In the genomic region with DNA sequence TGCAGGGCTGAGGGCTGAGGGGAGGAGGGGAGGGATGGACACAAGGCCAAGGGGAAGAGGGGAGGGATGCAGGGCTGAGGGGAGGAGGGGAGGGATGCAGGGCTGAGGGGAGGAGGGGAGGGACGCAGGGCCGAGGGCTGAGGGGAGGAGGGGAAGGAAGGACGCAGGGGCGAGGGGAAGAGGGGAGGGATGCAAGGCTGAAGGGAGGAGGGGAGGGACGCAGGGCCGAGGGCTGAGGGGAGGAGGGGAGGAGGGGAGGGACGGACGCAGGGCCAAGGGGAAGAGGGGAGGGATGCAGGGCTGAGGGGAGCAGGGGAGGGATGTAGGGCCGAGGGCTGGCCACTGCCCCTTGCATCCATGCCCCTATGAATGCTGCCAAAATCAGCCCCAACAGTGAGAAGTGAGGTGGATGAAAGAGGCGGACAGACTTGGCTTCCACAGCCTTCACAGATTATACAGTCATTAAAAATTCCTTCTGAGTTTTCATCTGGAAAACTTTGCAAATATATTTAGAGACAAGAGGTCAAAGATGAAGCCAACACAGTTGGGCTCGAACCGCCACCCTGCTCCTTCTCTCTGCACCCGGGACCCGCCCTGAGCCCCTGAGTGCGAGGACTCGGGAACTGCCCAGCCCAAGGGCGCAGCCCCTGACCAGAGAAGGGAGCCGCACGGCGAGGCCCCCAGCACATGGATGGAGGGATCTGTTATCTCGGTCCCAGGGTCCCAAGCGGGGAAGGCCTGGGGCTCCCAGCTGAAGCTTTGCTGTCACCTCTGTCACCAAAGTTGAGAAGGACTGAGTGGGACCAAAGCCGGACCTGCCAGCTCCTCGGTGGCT, we compare ENCODE assay signal across 1 cellular context.
TF ChIP-seq lines count a peak whose summit lies in the region.

No MANE protein-coding gene starts in this region.

TF ChIP-seq in H1, 55 proteins besides CTCF, POLR2A, EP300 and RAD21:
- TF ChIP-seq ASH2L (IDR thresholded peaks at IDR 0.05; ENCODE audit: low read length) (no peak), MAFK (IDR thresholded peaks at IDR 0.05; ENCODE audit: low read depth, low read length) (no peak), PHF8 (conservative IDR thresholded peaks at IDR 0.05; ENCODE audit: low read depth, low read length) (no peak), RNF2 (IDR thresholded peaks at IDR 0.05; ENCODE audit: borderline replicate concordance, low read depth, low read length, missing control alignments, poor library complexity, severe bottlenecking) (no peak), CTBP2 (IDR thresholded peaks at IDR 0.05; ENCODE audit: borderline replicate concordance, insufficient read depth, insufficient read length, low read length) (no peak), JUN (IDR thresholded peaks at IDR 0.05; ENCODE audit: low read depth, low read length) (no peak), SIRT6 (IDR thresholded peaks at IDR 0.05; ENCODE audit: low read length) (no peak), CREB1 (IDR thresholded peaks at IDR 0.05) (no peak), NRF1 (IDR thresholded peaks at IDR 0.05; ENCODE audit: low read depth, low read length) (no peak), SP2 (IDR thresholded peaks at IDR 0.05; ENCODE audit: low read length) (no peak), RFX5 (IDR thresholded peaks at IDR 0.05; ENCODE audit: borderline replicate concordance, low read depth, low read length) (no peak), SP4 (IDR thresholded peaks at IDR 0.05; ENCODE audit: low read length) (no peak), NANOG (IDR thresholded peaks at IDR 0.05; ENCODE audit: insufficient read depth, low read depth, low read length, poor library complexity, severe bottlenecking) (no peak), KDM5A (IDR thresholded peaks at IDR 0.05; ENCODE audit: low read length) (no peak), HDAC2 (IDR thresholded peaks at IDR 0.05; ENCODE audit: borderline replicate concordance in 1 of 2, low read depth in 2 of 2, low read length in 2 of 2) (no peak), SRF (IDR thresholded peaks at IDR 0.05; ENCODE audit: low read depth, low read length) (no peak), POU5F1 (IDR thresholded peaks at IDR 0.05; ENCODE audit: low read depth, low read length) (no peak), EZH2 (IDR thresholded peaks at IDR 0.05; ENCODE audit: low read depth, low read length, severe bottlenecking) (no peak)
- TF ChIP-seq, protein P1, sequence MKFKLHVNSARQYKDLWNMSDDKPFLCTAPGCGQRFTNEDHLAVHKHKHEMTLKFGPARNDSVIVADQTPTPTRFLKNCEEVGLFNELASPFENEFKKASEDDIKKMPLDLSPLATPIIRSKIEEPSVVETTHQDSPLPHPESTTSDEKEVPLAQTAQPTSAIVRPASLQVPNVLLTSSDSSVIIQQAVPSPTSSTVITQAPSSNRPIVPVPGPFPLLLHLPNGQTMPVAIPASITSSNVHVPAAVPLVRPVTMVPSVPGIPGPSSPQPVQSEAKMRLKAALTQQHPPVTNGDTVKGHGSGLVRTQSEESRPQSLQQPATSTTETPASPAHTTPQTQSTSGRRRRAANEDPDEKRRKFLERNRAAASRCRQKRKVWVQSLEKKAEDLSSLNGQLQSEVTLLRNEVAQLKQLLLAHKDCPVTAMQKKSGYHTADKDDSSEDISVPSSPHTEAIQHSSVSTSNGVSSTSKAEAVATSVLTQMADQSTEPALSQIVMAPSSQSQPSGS (IDR thresholded peaks at IDR 0.05; ENCODE audit: low read length), result no peak
- TF ChIP-seq, protein P2, sequence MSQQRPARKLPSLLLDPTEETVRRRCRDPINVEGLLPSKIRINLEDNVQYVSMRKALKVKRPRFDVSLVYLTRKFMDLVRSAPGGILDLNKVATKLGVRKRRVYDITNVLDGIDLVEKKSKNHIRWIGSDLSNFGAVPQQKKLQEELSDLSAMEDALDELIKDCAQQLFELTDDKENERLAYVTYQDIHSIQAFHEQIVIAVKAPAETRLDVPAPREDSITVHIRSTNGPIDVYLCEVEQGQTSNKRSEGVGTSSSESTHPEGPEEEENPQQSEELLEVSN (IDR thresholded peaks at IDR 0.05), result no peak
